Comparison of ENCODE assay signal across 27 cellular contexts in genomic region chr10:69575164-69575722, GRCh38.
A peak's percentile ranks its signal among the peaks of the same experiment; 100 is the strongest.
DNase-seq lines count a peak whose midpoint lies in the region; ATAC-seq and TF ChIP-seq lines count a peak whose summit lies in the region.
"Had no signal": no experiment of that assay in that cellular context is flagged by ENCODE, and none has a peak within 500 bp of the region (broad histone marks: within the 10 kb centered on the region; RNA-seq: fewer than 3 reads in every experiment).

No MANE protein-coding gene starts in this region.

- TF ChIP-seq CTCF in nephron progenitor cell (IDR thresholded peaks at IDR 0.05) (no peak), tibial artery (IDR thresholded peaks at IDR 0.05) (no peak)

- peak overlapping the region; percentile 60 to 69 for H3K4me3 Mint-ChIP-seq in effector memory CD8-positive, alpha-beta T cell
- H3K4me3 Mint-ChIP-seq in nephron progenitor cell, result peak overlapping the region; percentile 78
- H3K4me3 Mint-ChIP-seq: activated CD4-positive, alpha-beta memory T cell treated with anti-CD3 and anti-CD28 coated beads for 36 hours had no signal

- no peak overlapping the region for H3K27ac ChIP-seq in BLaER1 treated with 17β-estradiol and CSF1 and Interleukin-3, amounts not matched to agents 10 nM and 100 nM
- H3K27ac ChIP-seq in HUES48 (ENCODE audit: low read depth, low read length), result no peak overlapping the region
- no peak overlapping the region for H3K27ac ChIP-seq in tibial artery
- H3K27ac ChIP-seq: GM23248 had no signal

- intact Hi-C loops in tibial artery (cut with DNase I; ENCODE audit: low total_unique reads), result no loop called here

- peak overlapping the region in 5 of 10 experiments; percentile 16 to 61 (median 32); a peak in 5 of 20 replicates for H3K4me3 ChIP-seq in BLaER1 treated with 17β-estradiol and CSF1 and Interleukin-3, amounts not matched to agents 10 nM and 100 nM
- H3K4me3 ChIP-seq in HUES48 (ENCODE audit: low read depth, low read length), result peak overlapping the region; percentile 52
- H3K4me3 ChIP-seq in tibial artery, result no peak overlapping the region
- H3K4me3 ChIP-seq: GM23248 had no signal

- no peak for DNase-seq in effector memory CD8-positive, alpha-beta T cell
- DNase-seq in nephron progenitor cell (no peak), SW 1271 (lab: John Stamatoyannopoulos, UW) (no peak), tibial artery (no peak), hypothalamus (lab: John Stamatoyannopoulos, UW) (no peak)
- DNase-seq in activated effector memory CD4-positive, alpha-beta T cell treated with Interleukin-2 at 50 U/mL for 16 hours, result no peak
- DNase-seq: ACHN; activated CD4-positive, alpha-beta memory T cell treated with anti-CD3 and anti-CD28 coated beads for 36 hours; activated CD8-positive, alpha-beta memory T cell treated with anti-CD3 and anti-CD28 coated beads, Interleukin-2, amount 50 U/mL, for 48 hours; aorta; C1 segment of cervical spinal cord; GF-D8; GM23248; Kasumi-1; MV-4-11; NCI-H187; NCI-H2171 treated with DMSO at 0.1 percent for 48 hours; NCI-H524 treated with DMSO at 0.1 percent for 48 hours; NK-92 treated with Interleukin-12 subunit alpha and Interleukin-12 subunit beta, amount 100 ng/mL, for 24 hours; SHP77 treated with DMSO at 0.1 percent for 48 hours had no signal

- peaks cover 33 to 78% (median 54%) of the 10 kb centered on the region in 11 experiments; a peak in 21 of 22 replicates for H4K20me1 ChIP-seq in BLaER1 treated with 17β-estradiol and CSF1 and Interleukin-3, amounts not matched to agents 10 nM and 100 nM

- no peak for ATAC-seq in effector memory CD8-positive, alpha-beta T cell (replicated peaks)
- ATAC-seq: left lobe of liver had no signal

- H3K4me2 ChIP-seq in BLaER1 treated with 17β-estradiol and CSF1 and Interleukin-3, amounts not matched to agents 10 nM and 100 nM, result peak overlapping the region in 9 of 11 experiments; percentile 80 to 99 (median 94); a peak in 12 of 22 replicates

- H3K9me3 ChIP-seq in BLaER1 treated with 17β-estradiol and CSF1 and Interleukin-3, amounts not matched to agents 10 nM and 100 nM (replicated peaks in 1 of 11), result peaks cover 0 to 14% (median 0%) of the 10 kb centered on the region in 11 experiments; a peak in 7 of 22 replicates
- no peaks in the 10 kb centered on the region for H3K9me3 ChIP-seq in HUES48 (ENCODE audit: control insufficient read depth, insufficient read depth, low read length)
- no peaks in the 10 kb centered on the region for H3K9me3 ChIP-seq in tibial artery

- peaks cover 81 to 98% of the 10 kb centered on the region in 2 donors for H3K27me3 Mint-ChIP-seq in effector memory CD8-positive, alpha-beta T cell
- H3K27me3 Mint-ChIP-seq in nephron progenitor cell (ENCODE audit: low read depth, poor library complexity), result peaks cover 100% of the 10 kb centered on the region

- H3K36me3 ChIP-seq in BLaER1 treated with 17β-estradiol and CSF1 and Interleukin-3, amounts not matched to agents 10 nM and 100 nM, result no peaks in the 10 kb centered on the region; a peak in 1 of 22 replicates
- no peaks in the 10 kb centered on the region for H3K36me3 ChIP-seq in HUES48 (ENCODE audit: control insufficient read depth, insufficient read depth, low read length)
- H3K36me3 ChIP-seq in tibial artery, result no peaks in the 10 kb centered on the region

- peaks cover 5% of the 10 kb centered on the region for H3K36me3 Mint-ChIP-seq in effector memory CD8-positive, alpha-beta T cell (ENCODE audit: insufficient read depth)
- H3K36me3 Mint-ChIP-seq in nephron progenitor cell (ENCODE audit: low read depth), result no peaks in the 10 kb centered on the region
- H3K36me3 Mint-ChIP-seq: activated CD4-positive, alpha-beta memory T cell treated with anti-CD3 and anti-CD28 coated beads for 36 hours; type B pancreatic cell had no signal

- peaks cover 22 to 28% of the 10 kb centered on the region in 2 donors for H3K4me1 Mint-ChIP-seq in effector memory CD8-positive, alpha-beta T cell (ENCODE audit: low read depth in 2 of 2)
- H3K4me1 Mint-ChIP-seq in nephron progenitor cell, result peaks cover 27% of the 10 kb centered on the region

- H3K9ac ChIP-seq in BLaER1 treated with 17β-estradiol and CSF1 and Interleukin-3, amounts not matched to agents 10 nM and 100 nM, result no peak overlapping the region
- no peak overlapping the region for H3K9ac ChIP-seq in HUES48 (ENCODE audit: low read depth, low read length)
- H3K9ac ChIP-seq: GM23248 had no signal

- H3K9me3 Mint-ChIP-seq in effector memory CD8-positive, alpha-beta T cell, result no peaks in the 10 kb centered on the region
- peaks cover 6% of the 10 kb centered on the region for H3K9me3 Mint-ChIP-seq in nephron progenitor cell
- H3K9me3 Mint-ChIP-seq: activated CD4-positive, alpha-beta memory T cell treated with anti-CD3 and anti-CD28 coated beads for 36 hours; activated T-helper 2 cell treated with anti-CD3 and anti-CD28 coated beads, Interferon-gamma antibody, Interleukin-2, Interleukin-4, amounts not matched to agents 10 μg/mL and 5 μg/mL and 100 μg/mL, durations not matched to agents 14 hours and 24 hours and 36 hours; type B pancreatic cell had no signal

- no peak overlapping the region for H3K27ac Mint-ChIP-seq in effector memory CD8-positive, alpha-beta T cell
- H3K27ac Mint-ChIP-seq in nephron progenitor cell, result no peak overlapping the region
- H3K27ac Mint-ChIP-seq: activated CD4-positive, alpha-beta memory T cell treated with anti-CD3 and anti-CD28 coated beads for 36 hours; activated naive CD8-positive, alpha-beta T cell; activated T-helper 2 cell treated with anti-CD3 and anti-CD28 coated beads, Interferon-gamma antibody, Interleukin-2, Interleukin-4, amounts not matched to agents 10 μg/mL and 5 μg/mL and 100 μg/mL, durations not matched to agents 14 hours and 24 hours and 36 hours; progenitor cell of endocrine pancreas; type B pancreatic cell had no signal

- H3K27me3 ChIP-seq in BLaER1 treated with 17β-estradiol and CSF1 and Interleukin-3, amounts not matched to agents 10 nM and 100 nM, result peaks cover 98 to 100% (median 100%) of the 10 kb centered on the region in 11 experiments
- H3K27me3 ChIP-seq in HUES48 (ENCODE audit: control insufficient read depth, insufficient read depth, low read length), result peaks cover 100% of the 10 kb centered on the region
- peaks cover 0 to 100% of the 10 kb centered on the region in 2 donors for H3K27me3 ChIP-seq in tibial artery

- peaks cover 35 to 42% (median 38%) of the 10 kb centered on the region in 10 experiments for H3K4me1 ChIP-seq in BLaER1 treated with 17β-estradiol and CSF1 and Interleukin-3, amounts not matched to agents 10 nM and 100 nM
- H3K4me1 ChIP-seq in HUES48 (ENCODE audit: control insufficient read depth, insufficient read depth, low read length) (peaks cover 74% of the 10 kb centered on the region), tibial artery (peaks cover 0 to 39% (median 13%) of the 10 kb centered on the region in 4 donors)
